ENCODE assay signal across 8 cellular contexts in genomic region chr2:70785137-70785911, GRCh38. TPM values are rescaled to one million over a fixed set of nuclear protein-coding genes. Genes with fewer than 3 reads are reported as not detected.
DNase-seq lines count a peak whose midpoint lies in the region; ATAC-seq and TF ChIP-seq lines count a peak whose summit lies in the region.

No MANE protein-coding gene starts in this region.

- H3K36me3 ChIP-seq in Caco-2 (ENCODE audit: control insufficient read depth, insufficient read depth, low read length), result no peaks in the 10 kb centered on the region
- no peaks in the 10 kb centered on the region for H3K36me3 ChIP-seq in HCT116 (ENCODE audit: control insufficient read depth in 1 of 2, insufficient read depth in 2 of 2, low read length in 2 of 2)
- H3K36me3 ChIP-seq in liver (ENCODE audit: control insufficient read depth in 4 of 4, insufficient read depth in 3 of 4, low read depth in 1 of 4, low read length in 3 of 4), result no peaks in the 10 kb centered on the region

- RAD21 ChIA-PET in HCT116 (lab: Charles Lee; ENCODE audit: low non-redundant PET in 1 of 2, low total read pairs in 2 of 2, uncharacterized antibody in 2 of 2, unreplicated experiment in 2 of 2), result no interaction called here

- H4K20me1 ChIP-seq in HCT116 (ENCODE audit: insufficient read depth), result no peaks in the 10 kb centered on the region

- H2AFZ ChIP-seq in HCT116 (ENCODE audit: low read depth, low read length, poor library complexity, severe bottlenecking), result peak overlapping the region; percentile 70

- H3K27me3 Mint-ChIP-seq in Caco-2 (ENCODE audit: insufficient read depth, unreplicated experiment), result peaks cover 16% of the 10 kb centered on the region
- H3K27me3 Mint-ChIP-seq in activated naive CD8-positive, alpha-beta T cell treated with anti-CD3 and anti-CD28 coated beads, Interleukin-2, amount 50 U/mL, for 24 hours, result peaks cover 27% of the 10 kb centered on the region

- no peaks in the 10 kb centered on the region for H3K79me2 ChIP-seq in HCT116 (ENCODE audit: insufficient read depth, low read length)

- H3K27ac Mint-ChIP-seq in Caco-2 (ENCODE audit: unreplicated experiment), result no peak overlapping the region
- H3K27ac Mint-ChIP-seq in activated naive CD8-positive, alpha-beta T cell treated with anti-CD3 and anti-CD28 coated beads, Interleukin-2, amount 50 U/mL, for 24 hours, result no peak overlapping the region

- H3K27ac ChIP-seq in HCT116 (ENCODE audit: low read depth, low read length) (no peak overlapping the region), liver (ENCODE audit: low read depth in 1 of 2, low read length in 2 of 2) (no peak overlapping the region)

- ATAC-seq in HCT116, result peak; percentile 82
- ATAC-seq in activated naive CD8-positive, alpha-beta T cell treated with anti-CD3 and anti-CD28 coated beads, Interleukin-2, amount 50 U/mL, for 24 hours, result peak; percentile 69

- POLR2A ChIA-PET in Caco-2 (lab: Charles Lee) (no interaction called here), HCT116 (lab: Charles Lee) (no interaction called here)

- H3K9me3 ChIP-seq in Caco-2 (no peaks in the 10 kb centered on the region), HCT116 (ENCODE audit: control insufficient read depth in 1 of 2, insufficient read depth in 1 of 2, low read depth in 1 of 2, low read length in 2 of 2) (no peaks in the 10 kb centered on the region), liver (ENCODE audit: control insufficient read depth in 4 of 4, low read length in 3 of 4) (no peaks in the 10 kb centered on the region)

- H3K9me3 Mint-ChIP-seq in Caco-2 (ENCODE audit: unreplicated experiment), result no peaks in the 10 kb centered on the region
- no peaks in the 10 kb centered on the region for H3K9me3 Mint-ChIP-seq in activated naive CD8-positive, alpha-beta T cell treated with anti-CD3 and anti-CD28 coated beads, Interleukin-2, amount 50 U/mL, for 24 hours

- H3K4me2 ChIP-seq in HCT116 (ENCODE audit: low read length), result peak overlapping the region; percentile 19; the same call in 1 of the 2 replicates

- H3K4me3 ChIP-seq in Caco-2 (ENCODE audit: low read depth, low read length), result no peak overlapping the region
- no peak overlapping the region for H3K4me3 ChIP-seq in HCT116 (replicated peaks in 1 of 2; ENCODE audit: low read depth in 1 of 2, low read length in 2 of 2)
- no peak overlapping the region for H3K4me3 ChIP-seq in liver (ENCODE audit: low read depth in 1 of 3, low read length in 3 of 3)

- intact Hi-C loops in Caco-2 (cut with micrococcal nuclease; ENCODE audit: unreplicated experiment) (loop anchor here (1.0 to 5.0 kb wide), 4 partner anchors 98 to 483 kb away; partner anchors contain the start of genes ANKRD53 and FAM136A), HCT116 (cut with micrococcal nuclease) (loop anchor here (1.0 to 10.0 kb wide), 3 partner anchors 101 to 481 kb away; no protein-coding TSS in a partner anchor)

- H3K4me1 ChIP-seq in Caco-2 (no peaks in the 10 kb centered on the region), HCT116 (ENCODE audit: control insufficient read depth in 1 of 2, insufficient read depth in 2 of 2, low read length in 2 of 2) (peaks cover 0 to 10% of the 10 kb centered on the region in 2 experiments; a peak in 2 of 4 replicates), liver (ENCODE audit: control insufficient read depth in 4 of 4, insufficient read depth in 4 of 4, low read length in 3 of 4) (peaks cover 3 to 11% (median 9%) of the 10 kb centered on the region in 4 donors)

- BruUV-seq in Caco-2 (replicated peaks; lab: Mats Ljungman, UMichigan) (no TSS peak), HCT116 (replicated peaks; lab: Mats Ljungman, UMichigan) (no TSS peak)

- 0 out of 2 replicates have a peak, but pooled peaks cover 1% of the 10 kb centered on the region for H3K27me3 ChIP-seq in Caco-2 (replicated peaks; ENCODE audit: control insufficient read depth, insufficient read depth, low read length)
- no peaks in the 10 kb centered on the region for H3K27me3 ChIP-seq in HCT116 (ENCODE audit: insufficient read depth, low read length)
- peaks cover 0 to 18% (median 5%) of the 10 kb centered on the region in 4 donors for H3K27me3 ChIP-seq in liver (ENCODE audit: control insufficient read depth in 4 of 4, insufficient read depth in 4 of 4, low read length in 3 of 4)

- no peak overlapping the region for H3K4me3 Mint-ChIP-seq in Caco-2 (ENCODE audit: unreplicated experiment)
- H3K4me3 Mint-ChIP-seq in activated naive CD8-positive, alpha-beta T cell treated with anti-CD3 and anti-CD28 coated beads, Interleukin-2, amount 50 U/mL, for 24 hours, result no peak overlapping the region

- no peaks in the 10 kb centered on the region for H3K36me3 Mint-ChIP-seq in Caco-2 (ENCODE audit: insufficient read depth, unreplicated experiment)
- H3K36me3 Mint-ChIP-seq in activated naive CD8-positive, alpha-beta T cell treated with anti-CD3 and anti-CD28 coated beads, Interleukin-2, amount 50 U/mL, for 24 hours (ENCODE audit: low read depth), result no peaks in the 10 kb centered on the region

- H3K4me1 Mint-ChIP-seq in Caco-2 (ENCODE audit: low read depth, unreplicated experiment), result no peaks in the 10 kb centered on the region
- H3K4me1 Mint-ChIP-seq in activated naive CD8-positive, alpha-beta T cell treated with anti-CD3 and anti-CD28 coated beads, Interleukin-2, amount 50 U/mL, for 24 hours, result peaks cover 13% of the 10 kb centered on the region

- TF ChIP-seq CTCF in Caco-2 (IDR thresholded peaks at IDR 0.05; ENCODE audit: insufficient read depth in 1 of 2, low read depth in 1 of 2, low read length in 1 of 2, severe bottlenecking in 1 of 2, unreplicated experiment in 1 of 2), result peak; percentile 36 to 65
- peak; percentile 76 to 85 (median 81) for TF ChIP-seq CTCF in HCT116 (IDR thresholded peaks at IDR 0.05 in 2 of 3, conservative IDR thresholded peaks at IDR 0.05 in 1 of 3; ENCODE audit: borderline replicate concordance in 1 of 3, insufficient read depth in 1 of 3, low read depth in 2 of 3, low read length in 2 of 3)
- TF ChIP-seq CTCF in liver (IDR thresholded peaks at IDR 0.05; ENCODE audit: low read depth, low read length, missing input control), result no peak

- no peak overlapping the region for H3K9ac ChIP-seq in HCT116 (ENCODE audit: low read length)
- H3K9ac ChIP-seq in liver (ENCODE audit: low read depth in 1 of 2, low read length in 2 of 2), result no peak overlapping the region

- peak; percentile 85 for TF ChIP-seq RAD21 in HCT116 (IDR thresholded peaks at IDR 0.05; ENCODE audit: low read depth)
- TF ChIP-seq RAD21 in liver (IDR thresholded peaks at IDR 0.05), result peak; percentile 41 to 47

- peak in 1 of 2 experiments; percentile 47 for DNase-seq in Caco-2
- peak; percentile 41 for DNase-seq in HCT116 (ENCODE audit: low read depth, low spot score)
- DNase-seq in NOMO-1 treated with dmso at 0.1 percent for 144 hours (lab: John Stamatoyannopoulos, UW; ENCODE audit: unreplicated experiment), result peak; percentile 56
- peak; percentile 35 for DNase-seq in activated naive CD8-positive, alpha-beta T cell treated with anti-CD3 and anti-CD28 coated beads, Interleukin-2, amount 50 U/mL, for 24 hours
- DNase-seq in amniotic stem cell (lab: John Stamatoyannopoulos, UW), result no peak
- DNase-seq in mucosa of gallbladder (ENCODE audit: low spot score), result no peak
- no peak for DNase-seq in effector CD4-positive, alpha-beta T cell

- TF ChIP-seq POLR2A in HCT116 (IDR thresholded peaks at IDR 0.05; ENCODE audit: borderline replicate concordance, extremely low read depth, insufficient read depth, insufficient read length), result no peak

- CTCF ChIA-PET in Caco-2 (lab: Charles Lee), result no interaction called here
- CTCF ChIA-PET in HCT116 (lab: Charles Lee), result interaction anchor here (0.6 to 1.6 kb wide), 8 partner anchors 10 to 481 kb away, joined by 3 to 11 read pairs (median 4); no protein-coding TSS in a partner anchor

- H3K9me2 ChIP-seq in HCT116 (ENCODE audit: insufficient read depth), result no peaks in the 10 kb centered on the region

- 22% methylated on average over 7 of the region's 7 CpGs for WGBS in liver

TF ChIP-seq in HCT116, 20 proteins besides CTCF, POLR2A, EP300 and RAD21 (continues in another document):
- no peak for TF ChIP-seq SRF (IDR thresholded peaks at IDR 0.05; ENCODE audit: low read depth)
- TF ChIP-seq ELF1 (IDR thresholded peaks at IDR 0.05; ENCODE audit: borderline replicate concordance, low read depth), result no peak
- TF ChIP-seq TCF7L2 (IDR thresholded peaks at IDR 0.05; ENCODE audit: borderline replicate concordance, extremely low read depth, insufficient read depth, insufficient read length), result no peak
- no peak for TF ChIP-seq JUND (IDR thresholded peaks at IDR 0.05)
- TF ChIP-seq ZNF274 (IDR thresholded peaks at IDR 0.05; ENCODE audit: low read depth, low read length), result no peak
- no peak for TF ChIP-seq ZFX (IDR thresholded peaks at IDR 0.05)

TF ChIP-seq in liver, 16 proteins besides CTCF, POLR2A, EP300 and RAD21:
- TF ChIP-seq FOXA1 (IDR thresholded peaks at IDR 0.05), result no peak

RNA-seq across cellular contexts. Expression of gene FIGLA, which starts 5.1 kb away (rescaled TPM):
- total RNA-seq in Caco-2 (2022), result not detected in 2 replicates
- not detected for total RNA-seq in HCT116 (2021; ENCODE audit: unreplicated experiment)
- polyA plus RNA-seq in HCT116 (2012), result not detected in 2 replicates
- not detected for total RNA-seq in liver
- not detected for polyA plus RNA-seq in liver
- not detected for total RNA-seq in mucosa of gallbladder

RNA-seq across cellular contexts. Expression of gene ADD2, which starts 17.3 kb away (rescaled TPM):
- total RNA-seq in Caco-2 (2022) (not detected in 2 replicates), HCT116 (2021; ENCODE audit: unreplicated experiment) (0.15 TPM), liver (100 to 1,000 TPM in 1 of 2 donors, under 1 TPM in 1; 0.08 to 156 TPM), mucosa of gallbladder (0.95 TPM)
- 0.04 TPM in 1 of 2 replicates, not detected in the other for polyA plus RNA-seq in HCT116 (2012)
- under 1 TPM in 1 of 2 donors, not detected in 1; 0.16 TPM for polyA plus RNA-seq in liver

RNA-seq across cellular contexts. Expression of gene CLEC4F, which starts 35.1 kb away (rescaled TPM):
- total RNA-seq in Caco-2 (2022) (0.16 TPM in 1 of 2 replicates, not detected in the other), HCT116 (2021; ENCODE audit: unreplicated experiment) (not detected), liver (under 1 TPM; 0.19 to 0.25 TPM), mucosa of gallbladder (0.17 TPM)
- polyA plus RNA-seq in HCT116 (2012), result 0.04 TPM in 1 of 2 replicates, not detected in the other
- under 1 TPM in 1 of 2 donors, not detected in 1; 0.03 TPM for polyA plus RNA-seq in liver

RNA-seq across cellular contexts. Expression of gene CD207, which starts 50.3 kb away (rescaled TPM):
- total RNA-seq in Caco-2 (2022) (0.16 and 0.23 TPM in 2 replicates), HCT116 (2021; ENCODE audit: unreplicated experiment) (not detected), liver (not detected), mucosa of gallbladder (0.52 TPM)
- polyA plus RNA-seq in HCT116 (2012), result not detected in 2 replicates
- polyA plus RNA-seq in liver, result not detected

Comparison
In these comparisons a context has a peak if more than half of its experiments do, and no peak if none do; other contexts are left out.
1. DNase-seq: peak in HCT116 (single experiment), NOMO-1 treated with dmso at 0.1 percent for 144 hours (single experiment) and activated naive CD8-positive, alpha-beta T cell treated with anti-CD3 and anti-CD28 coated beads, Interleukin-2, amount 50 U/mL, for 24 hours (single experiment); none in amniotic stem cell (single experiment), mucosa of gallbladder (single experiment) and effector CD4-positive, alpha-beta T cell (single experiment).